In the genomic region with DNA sequence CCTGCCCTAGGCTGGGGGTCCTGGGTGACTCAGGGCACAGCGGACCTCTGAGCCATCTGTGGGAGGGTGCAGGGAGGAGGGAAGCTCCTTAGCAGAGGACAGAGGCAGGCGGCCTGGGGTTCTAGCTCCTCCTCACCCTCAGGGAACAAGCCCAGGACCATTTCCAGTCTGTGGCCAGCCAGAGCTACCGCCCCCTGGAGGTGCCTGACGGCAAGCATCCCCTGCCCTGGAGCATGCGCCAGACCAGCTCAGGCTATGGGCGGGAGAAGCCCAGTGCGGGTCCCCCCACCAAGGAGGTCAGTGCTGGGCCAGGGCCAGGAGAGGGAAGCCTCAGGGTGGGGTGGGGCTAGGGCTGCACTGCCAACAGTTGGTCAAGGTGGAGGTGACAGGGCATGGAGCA, we compare ENCODE assay signal across 9 cellular contexts. TPM values are rescaled to one million over a fixed set of nuclear protein-coding genes. Genes with fewer than 3 reads are reported as not detected.
DNase-seq lines count a peak whose midpoint lies in the region; ATAC-seq and TF ChIP-seq lines count a peak whose summit lies in the region.
"Had no signal": no experiment of that assay in that cellular context is flagged by ENCODE, and none has a peak within 500 bp of the region (broad histone marks: within the 10 kb centered on the region; RNA-seq: fewer than 3 reads in every experiment).

No MANE protein-coding gene starts in this region.

- DNase-seq in AG08396 (ENCODE audit: low spot score) (peak; percentile 57), HFF-Myc (ENCODE audit: extremely low read depth, low read depth) (no peak), NCI-H345 treated with DMSO at 0.1 percent for 48 hours (lab: John Stamatoyannopoulos, UW; ENCODE audit: unreplicated experiment) (no peak), GM19240 (ENCODE audit: insufficient read length, low spot score) (no peak)
- peak; percentile 27 to 28 for DNase-seq in activated T-cell treated with anti-CD3 and anti-CD28 coated beads, Interleukin-2, amount 50 U/mL, for 72 hours

- H3K36me3 ChIP-seq in liver (ENCODE audit: control insufficient read depth in 4 of 4, insufficient read depth in 3 of 4, low read depth in 1 of 4, low read length in 3 of 4): no peaks in the 10 kb centered on the region

- H3K27me3 Mint-ChIP-seq in activated T-cell treated with anti-CD3 and anti-CD28 coated beads, Interleukin-2, amount 50 U/mL, for 72 hours (ENCODE audit: low read depth): no peaks in the 10 kb centered on the region

- no peaks in the 10 kb centered on the region for H3K36me3 Mint-ChIP-seq in activated T-cell treated with anti-CD3 and anti-CD28 coated beads, Interleukin-2, amount 50 U/mL, for 72 hours (ENCODE audit: insufficient read depth in 2 of 2)

- TF ChIP-seq CTCF in HFF-Myc (IDR thresholded peaks at IDR 0.05; ENCODE audit: low read depth, low read length, missing control alignments) (peak; percentile 83), liver (IDR thresholded peaks at IDR 0.05; ENCODE audit: low read depth, low read length, missing input control) (peak; percentile 30)

- TF ChIP-seq RAD21 in liver (IDR thresholded peaks at IDR 0.05): peak in 1 of 2 donors; percentile 46

- H3K9me3 ChIP-seq in liver (ENCODE audit: control insufficient read depth in 4 of 4, low read length in 3 of 4): no peaks in the 10 kb centered on the region

- H3K9ac ChIP-seq in liver (ENCODE audit: low read depth in 1 of 2, low read length in 2 of 2): no peak overlapping the region

- peak; percentile 33 to 47 for ATAC-seq in activated T-cell treated with anti-CD3 and anti-CD28 coated beads, Interleukin-2, amount 50 U/mL, for 72 hours (replicated peaks in 1 of 2)
- ATAC-seq in HG03025 (IDR thresholded peaks at IDR 0.05; ENCODE audit: low FRiP score, unreplicated experiment): no peak
- ATAC-seq in HG03520 (IDR thresholded peaks at IDR 0.05; ENCODE audit: unreplicated experiment): no peak

- H3K4me3 ChIP-seq in HFF-Myc (replicated peaks; ENCODE audit: low read depth, low read length): no peak overlapping the region
- no peak overlapping the region for H3K4me3 ChIP-seq in liver (ENCODE audit: low read depth in 1 of 3, low read length in 3 of 3)

- WGBS in liver: 56% methylated on average over 7 of the region's 7 CpGs

- H3K4me3 Mint-ChIP-seq in activated T-cell treated with anti-CD3 and anti-CD28 coated beads, Interleukin-2, amount 50 U/mL, for 72 hours: no peak overlapping the region
- H3K4me3 Mint-ChIP-seq: activated naive CD8-positive, alpha-beta T cell had no signal

- H3K27me3 ChIP-seq in liver (ENCODE audit: control insufficient read depth in 4 of 4, insufficient read depth in 4 of 4, low read length in 3 of 4): no peaks in the 10 kb centered on the region

- no peak overlapping the region for H3K27ac Mint-ChIP-seq in activated T-cell treated with anti-CD3 and anti-CD28 coated beads, Interleukin-2, amount 50 U/mL, for 72 hours
- H3K27ac Mint-ChIP-seq: activated naive CD8-positive, alpha-beta T cell had no signal

- peaks cover 6% of the 10 kb centered on the region for H3K4me1 Mint-ChIP-seq in activated T-cell treated with anti-CD3 and anti-CD28 coated beads, Interleukin-2, amount 50 U/mL, for 72 hours (ENCODE audit: low read depth)

- no peaks in the 10 kb centered on the region for H3K9me3 Mint-ChIP-seq in activated T-cell treated with anti-CD3 and anti-CD28 coated beads, Interleukin-2, amount 50 U/mL, for 72 hours

- peaks cover under 1 to 12% (median 7%) of the 10 kb centered on the region in 4 donors for H3K4me1 ChIP-seq in liver (ENCODE audit: control insufficient read depth in 4 of 4, insufficient read depth in 4 of 4, low read length in 3 of 4)

- H3K27ac ChIP-seq in liver (ENCODE audit: low read depth in 1 of 2, low read length in 2 of 2): no peak overlapping the region

TF ChIP-seq in liver, 16 proteins besides CTCF, POLR2A, EP300 and RAD21:
- TF ChIP-seq NR2F2 (IDR thresholded peaks at IDR 0.05) (no peak), HNF4G (IDR thresholded peaks at IDR 0.05) (no peak), YY1 (IDR thresholded peaks at IDR 0.05) (no peak), GABPA (IDR thresholded peaks at IDR 0.05 in 1 of 2, conservative IDR thresholded peaks at IDR 0.05 in 1 of 2) (no peak), SP1 (IDR thresholded peaks at IDR 0.05) (no peak), FOXA1 (IDR thresholded peaks at IDR 0.05) (no peak)
- TF ChIP-seq, protein P1, sequence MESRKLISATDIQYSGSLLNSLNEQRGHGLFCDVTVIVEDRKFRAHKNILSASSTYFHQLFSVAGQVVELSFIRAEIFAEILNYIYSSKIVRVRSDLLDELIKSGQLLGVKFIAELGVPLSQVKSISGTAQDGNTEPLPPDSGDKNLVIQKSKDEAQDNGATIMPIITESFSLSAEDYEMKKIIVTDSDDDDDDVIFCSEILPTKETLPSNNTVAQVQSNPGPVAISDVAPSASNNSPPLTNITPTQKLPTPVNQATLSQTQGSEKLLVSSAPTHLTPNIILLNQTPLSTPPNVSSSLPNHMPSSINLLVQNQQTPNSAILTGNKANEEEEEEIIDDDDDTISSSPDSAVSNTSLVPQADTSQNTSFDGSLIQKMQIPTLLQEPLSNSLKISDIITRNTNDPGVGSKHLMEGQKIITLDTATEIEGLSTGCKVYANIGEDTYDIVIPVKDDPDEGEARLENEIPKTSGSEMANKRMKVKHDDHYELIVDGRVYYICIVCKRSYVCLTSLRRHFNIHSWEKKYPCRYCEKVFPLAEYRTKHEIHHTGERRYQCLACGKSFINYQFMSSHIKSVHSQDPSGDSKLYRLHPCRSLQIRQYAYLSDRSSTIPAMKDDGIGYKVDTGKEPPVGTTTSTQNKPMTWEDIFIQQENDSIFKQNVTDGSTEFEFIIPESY (IDR thresholded peaks at IDR 0.05): no peak
- TF ChIP-seq, protein P2, sequence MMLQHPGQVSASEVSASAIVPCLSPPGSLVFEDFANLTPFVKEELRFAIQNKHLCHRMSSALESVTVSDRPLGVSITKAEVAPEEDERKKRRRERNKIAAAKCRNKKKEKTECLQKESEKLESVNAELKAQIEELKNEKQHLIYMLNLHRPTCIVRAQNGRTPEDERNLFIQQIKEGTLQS (IDR thresholded peaks at IDR 0.05): no peak
TF ChIP-seq in liver: peak in this region for 0.

RNA-seq across cellular contexts. Expression of a gene that starts 26.0 kb away (rescaled TPM):
- total RNA-seq in activated T-cell treated with anti-CD3 and anti-CD28 coated beads, Interleukin-2, amount 50 U/mL, for 72 hours: not detected
- under 1 TPM in 1 of 2 donors, not detected in 1; 0.08 TPM for total RNA-seq in liver
- polyA plus RNA-seq in liver: under 1 TPM in 1 of 2 donors, not detected in 1; 0.03 TPM

RNA-seq across cellular contexts. Expression of a gene that starts 52.6 kb away (rescaled TPM):
- total RNA-seq in activated T-cell treated with anti-CD3 and anti-CD28 coated beads, Interleukin-2, amount 50 U/mL, for 72 hours: 10 to 100 TPM; 36.6 to 40.7 TPM
- 10 to 100 TPM; 25.5 to 32.2 TPM for total RNA-seq in liver
- 10 to 100 TPM; 28.1 to 46.9 TPM for polyA plus RNA-seq in liver

RNA-seq across cellular contexts. Expression of a gene that starts 52.7 kb away (rescaled TPM):
- total RNA-seq in activated T-cell treated with anti-CD3 and anti-CD28 coated beads, Interleukin-2, amount 50 U/mL, for 72 hours: 100 to 1,000 TPM; 164 to 223 TPM
- total RNA-seq in liver: 10 to 100 TPM; 21.0 to 23.3 TPM
- polyA plus RNA-seq in liver: 10 to 100 TPM; 12.5 to 23.7 TPM

Comparison
In these comparisons a context has a peak if more than half of its experiments do, and no peak if none do; other contexts are left out.
1. DNase-seq: peak in AG08396 (single experiment) and activated T-cell treated with anti-CD3 and anti-CD28 coated beads, Interleukin-2, amount 50 U/mL, for 72 hours (2 of 2); none in HFF-Myc (single experiment), NCI-H345 treated with DMSO at 0.1 percent for 48 hours (single experiment) and GM19240 (single experiment).
2. ATAC-seq: peak in activated T-cell treated with anti-CD3 and anti-CD28 coated beads, Interleukin-2, amount 50 U/mL, for 72 hours (2 of 2); none in HG03025 (single experiment) and HG03520 (single experiment).
3. RNA of a gene that starts 52.7 kb away (total RNA-seq): 164 to 223 TPM in activated T-cell treated with anti-CD3 and anti-CD28 coated beads, Interleukin-2, amount 50 U/mL, for 72 hours; 21.0 to 23.3 TPM in liver; every median in the first group is over 4 times any median in the second.